8 cellular contexts compared by ENCODE assay signal in genomic region chr2:64036343-64036742, GRCh38. TPM values are rescaled to one million over a fixed set of nuclear protein-coding genes. Genes with fewer than 3 reads are reported as not detected.
DNase-seq lines count a peak whose midpoint lies in the region; ATAC-seq and TF ChIP-seq lines count a peak whose summit lies in the region.

No MANE protein-coding gene starts in this region.

- CTCF ChIA-PET in activated CD4-positive, alpha-beta memory T cell treated with anti-CD3 and anti-CD28 coated beads for 36 hours (lab: Charles Lee): interaction anchor here (0.6 to 2.6 kb wide), 7 partner anchors 13 to 487 kb away, joined by 3 to 15 read pairs (median 3); no protein-coding TSS in a partner anchor

- peak overlapping the region; percentile 3 for H3K4me3 Mint-ChIP-seq in activated CD4-positive, alpha-beta memory T cell treated with anti-CD3 and anti-CD28 coated beads for 36 hours
- no peak overlapping the region for H3K4me3 Mint-ChIP-seq in natural killer cell

- TF ChIP-seq POLR2A in erythroblast (IDR thresholded peaks at IDR 0.05; ENCODE audit: low read length) (no peak), lower leg skin (IDR thresholded peaks at IDR 0.05) (no peak)

- intact Hi-C loops in activated CD4-positive, alpha-beta memory T cell treated with anti-CD3 and anti-CD28 coated beads for 36 hours (cut with micrococcal nuclease): loop anchor here (1.0 to 5.0 kb wide), 5 partner anchors 78 to 449 kb away; partner anchors contain the start of genes MDH1, UGP2 and WDPCP
- intact Hi-C loops in natural killer cell (cut with micrococcal nuclease) (loop anchor here (2.0 kb wide), 1 partner anchor 18 kb away; the partner anchor contains the start of gene VPS54), colonic mucosa (cut with DNase I) (no loop called here), lower leg skin (cut with DNase I; ENCODE audit: low total_unique reads) (no loop called here)

- DNase-seq in GM12865 (ENCODE audit: low read depth) (peak; percentile 78), natural killer cell (no peak), colonic mucosa (no peak), erythroblast (lab: John Stamatoyannopoulos, UW) (no peak), lower leg skin (ENCODE audit: low spot score in 2 of 2) (no peak)
- DNase-seq in activated CD4-positive, alpha-beta memory T cell treated with anti-CD3 and anti-CD28 coated beads for 36 hours: peak; percentile 27

- 51 to 64% methylated on average over 2 of the region's 2 CpGs for WGBS in lower leg skin, 2 donors

- peaks cover 11% of the 10 kb centered on the region for H3K36me3 Mint-ChIP-seq in activated CD4-positive, alpha-beta memory T cell treated with anti-CD3 and anti-CD28 coated beads for 36 hours
- no peaks in the 10 kb centered on the region for H3K36me3 Mint-ChIP-seq in natural killer cell

- H3K27me3 ChIP-seq in colonic mucosa: no peaks in the 10 kb centered on the region

- no peaks in the 10 kb centered on the region for H3K4me1 ChIP-seq in colonic mucosa

- no peak overlapping the region for H3K4me3 ChIP-seq in GM12865 (ENCODE audit: low read depth, low read length)
- H3K4me3 ChIP-seq in colonic mucosa: no peak overlapping the region
- H3K4me3 ChIP-seq in lower leg skin (ENCODE audit: low read depth, poor library complexity, severe bottlenecking): no peak overlapping the region

- peaks cover 48% of the 10 kb centered on the region for H3K4me1 Mint-ChIP-seq in activated CD4-positive, alpha-beta memory T cell treated with anti-CD3 and anti-CD28 coated beads for 36 hours (ENCODE audit: low read depth)
- H3K4me1 Mint-ChIP-seq in natural killer cell: peaks cover 19 to 20% of the 10 kb centered on the region in 2 donors

- H3K9me3 ChIP-seq in colonic mucosa: no peaks in the 10 kb centered on the region

- H3K27ac Mint-ChIP-seq in activated CD4-positive, alpha-beta memory T cell treated with anti-CD3 and anti-CD28 coated beads for 36 hours: peak overlapping the region; percentile 75
- peak overlapping the region in 1 of 2 donors; percentile 66 for H3K27ac Mint-ChIP-seq in natural killer cell

- H3K9me3 Mint-ChIP-seq in activated CD4-positive, alpha-beta memory T cell treated with anti-CD3 and anti-CD28 coated beads for 36 hours: peaks cover 15% of the 10 kb centered on the region
- H3K9me3 Mint-ChIP-seq in natural killer cell: no peaks in the 10 kb centered on the region

- ATAC-seq in GM21423 (IDR thresholded peaks at IDR 0.05; ENCODE audit: unreplicated experiment) (peak; percentile 98), HG03565 (IDR thresholded peaks at IDR 0.05; ENCODE audit: unreplicated experiment) (peak; percentile 93), natural killer cell (peak; percentile 95 to 99 (median 96))

- no peak overlapping the region for H3K9ac ChIP-seq in colonic mucosa (ENCODE audit: low read depth in 2 of 2, low read length in 2 of 2)

- TF ChIP-seq CTCF in GM12865 (IDR thresholded peaks at IDR 0.05; ENCODE audit: insufficient read depth, low read depth, low read length, missing control alignments) (no peak), natural killer cell (IDR thresholded peaks at IDR 0.05) (no peak), colonic mucosa (IDR thresholded peaks at IDR 0.05) (no peak), lower leg skin (IDR thresholded peaks at IDR 0.05) (no peak)

- POLR2A ChIA-PET in activated CD4-positive, alpha-beta memory T cell treated with anti-CD3 and anti-CD28 coated beads for 36 hours (lab: Charles Lee): interaction anchor here (0.6 to 2.0 kb wide), 5 partner anchors 13 to 290 kb away, joined by 3 to 18 read pairs (median 3); no protein-coding TSS in a partner anchor

- H3K27me3 Mint-ChIP-seq in activated CD4-positive, alpha-beta memory T cell treated with anti-CD3 and anti-CD28 coated beads for 36 hours: peaks cover 2% of the 10 kb centered on the region
- H3K27me3 Mint-ChIP-seq in natural killer cell (ENCODE audit: low read depth in 2 of 2): no peaks in the 10 kb centered on the region

- H3K36me3 ChIP-seq in colonic mucosa: no peaks in the 10 kb centered on the region

- no peak overlapping the region for H3K27ac ChIP-seq in colonic mucosa

RNA-seq across cellular contexts. Expression of gene VPS54, which starts 17.1 kb away (rescaled TPM):
- 10 to 100 TPM; 12.5 to 12.8 TPM for total RNA-seq in activated CD4-positive, alpha-beta memory T cell treated with anti-CD3 and anti-CD28 coated beads for 36 hours
- total RNA-seq in natural killer cell: 10 to 100 TPM; 12.1 to 17.3 (median 13.5) TPM
- total RNA-seq in colonic mucosa: 10 to 100 TPM; 16.2 to 22.5 TPM
- 10 to 100 TPM; 14.8 to 26.4 (median 20.9) TPM for total RNA-seq in lower leg skin

Comparison
In these comparisons a context has a peak if more than half of its experiments do, and no peak if none do; other contexts are left out.
1. DNase-seq: peak in GM12865 (single experiment) and activated CD4-positive, alpha-beta memory T cell treated with anti-CD3 and anti-CD28 coated beads for 36 hours (single experiment); none in natural killer cell (single experiment), colonic mucosa (single experiment), erythroblast (0 of 2) and lower leg skin (0 of 2).
2. intact Hi-C loops: an anchor here in activated CD4-positive, alpha-beta memory T cell treated with anti-CD3 and anti-CD28 coated beads for 36 hours (1.0 to 5.0 kb wide) and natural killer cell (2.0 kb wide); none called in colonic mucosa and lower leg skin.
3. Peak in every context shown above with its lines, with median percentiles within 50 percentile points of each other: ATAC-seq.